2 cellular contexts compared by ENCODE assay signal in the genomic region with DNA sequence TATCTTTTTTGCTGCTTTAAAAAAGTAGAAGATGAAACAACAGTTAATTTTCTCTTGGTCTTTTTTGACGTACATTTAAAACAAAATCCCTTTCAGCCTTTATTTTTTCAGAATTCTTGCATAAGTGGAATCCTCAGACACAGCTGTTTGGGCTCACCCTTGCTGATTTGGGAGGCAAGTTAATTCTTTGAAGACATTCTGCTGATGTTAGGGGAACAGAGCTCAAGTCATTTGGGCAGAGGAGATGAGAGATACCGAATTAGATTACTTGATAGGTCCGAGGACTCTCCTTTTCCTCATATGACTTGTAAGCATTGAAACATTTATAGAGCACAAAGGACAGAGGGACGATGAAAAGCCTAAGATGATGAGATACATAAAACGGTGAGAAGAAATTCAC.
TF ChIP-seq lines count a peak whose summit lies in the region.

No MANE protein-coding gene starts in this region.

TF ChIP-seq in IMR-90, 13 proteins besides CTCF, POLR2A, EP300 and RAD21:
- no peak for TF ChIP-seq CEBPB (IDR thresholded peaks at IDR 0.05; ENCODE audit: low read depth, low read length)
- TF ChIP-seq, protein P1, sequence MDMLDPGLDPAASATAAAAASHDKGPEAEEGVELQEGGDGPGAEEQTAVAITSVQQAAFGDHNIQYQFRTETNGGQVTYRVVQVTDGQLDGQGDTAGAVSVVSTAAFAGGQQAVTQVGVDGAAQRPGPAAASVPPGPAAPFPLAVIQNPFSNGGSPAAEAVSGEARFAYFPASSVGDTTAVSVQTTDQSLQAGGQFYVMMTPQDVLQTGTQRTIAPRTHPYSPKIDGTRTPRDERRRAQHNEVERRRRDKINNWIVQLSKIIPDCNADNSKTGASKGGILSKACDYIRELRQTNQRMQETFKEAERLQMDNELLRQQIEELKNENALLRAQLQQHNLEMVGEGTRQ (IDR thresholded peaks at IDR 0.05; ENCODE audit: low read depth, low read length) = no peak
- TF ChIP-seq FOS (IDR thresholded peaks at IDR 0.05; ENCODE audit: low read depth, low read length) = no peak
- TF ChIP-seq RFX5 (IDR thresholded peaks at IDR 0.05; ENCODE audit: low read depth, low read length) = no peak
- TF ChIP-seq, protein P2, sequence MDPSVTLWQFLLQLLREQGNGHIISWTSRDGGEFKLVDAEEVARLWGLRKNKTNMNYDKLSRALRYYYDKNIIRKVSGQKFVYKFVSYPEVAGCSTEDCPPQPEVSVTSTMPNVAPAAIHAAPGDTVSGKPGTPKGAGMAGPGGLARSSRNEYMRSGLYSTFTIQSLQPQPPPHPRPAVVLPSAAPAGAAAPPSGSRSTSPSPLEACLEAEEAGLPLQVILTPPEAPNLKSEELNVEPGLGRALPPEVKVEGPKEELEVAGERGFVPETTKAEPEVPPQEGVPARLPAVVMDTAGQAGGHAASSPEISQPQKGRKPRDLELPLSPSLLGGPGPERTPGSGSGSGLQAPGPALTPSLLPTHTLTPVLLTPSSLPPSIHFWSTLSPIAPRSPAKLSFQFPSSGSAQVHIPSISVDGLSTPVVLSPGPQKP (IDR thresholded peaks at IDR 0.05; ENCODE audit: borderline replicate concordance, low read depth, low read length) = no peak
- TF ChIP-seq CHD1 (IDR thresholded peaks at IDR 0.05; ENCODE audit: low read depth, low read length) = no peak
- no peak for TF ChIP-seq NFE2L2 (IDR thresholded peaks at IDR 0.05; ENCODE audit: low read depth, low read length)
- TF ChIP-seq MXI1 (IDR thresholded peaks at IDR 0.05; ENCODE audit: borderline replicate concordance, low read depth, low read length) = no peak

TF ChIP-seq in K562, 482 proteins besides CTCF, POLR2A, EP300 and RAD21:
- TF ChIP-seq, protein P3, sequence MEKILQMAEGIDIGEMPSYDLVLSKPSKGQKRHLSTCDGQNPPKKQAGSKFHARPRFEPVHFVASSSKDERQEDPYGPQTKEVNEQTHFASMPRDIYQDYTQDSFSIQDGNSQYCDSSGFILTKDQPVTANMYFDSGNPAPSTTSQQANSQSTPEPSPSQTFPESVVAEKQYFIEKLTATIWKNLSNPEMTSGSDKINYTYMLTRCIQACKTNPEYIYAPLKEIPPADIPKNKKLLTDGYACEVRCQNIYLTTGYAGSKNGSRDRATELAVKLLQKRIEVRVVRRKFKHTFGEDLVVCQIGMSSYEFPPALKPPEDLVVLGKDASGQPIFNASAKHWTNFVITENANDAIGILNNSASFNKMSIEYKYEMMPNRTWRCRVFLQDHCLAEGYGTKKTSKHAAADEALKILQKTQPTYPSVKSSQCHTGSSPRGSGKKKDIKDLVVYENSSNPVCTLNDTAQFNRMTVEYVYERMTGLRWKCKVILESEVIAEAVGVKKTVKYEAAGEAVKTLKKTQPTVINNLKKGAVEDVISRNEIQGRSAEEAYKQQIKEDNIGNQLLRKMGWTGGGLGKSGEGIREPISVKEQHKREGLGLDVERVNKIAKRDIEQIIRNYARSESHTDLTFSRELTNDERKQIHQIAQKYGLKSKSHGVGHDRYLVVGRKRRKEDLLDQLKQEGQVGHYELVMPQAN (IDR thresholded peaks at IDR 0.05; ENCODE audit: borderline replicate concordance) = no peak
- TF ChIP-seq KLF16 (IDR thresholded peaks at IDR 0.05) (no peak), GATAD2B (IDR thresholded peaks at IDR 0.05; ENCODE audit: borderline replicate concordance) (no peak), ZNF224 (CRISPR knock-in tag; IDR thresholded peaks at IDR 0.05) (no peak), CEBPG (CRISPR knock-in tag; IDR thresholded peaks at IDR 0.05) (no peak), CEBPG (tag; conservative IDR thresholded peaks at IDR 0.05 in 1 of 2, IDR thresholded peaks at IDR 0.05 in 1 of 2) (no peak), ZNF76 (CRISPR knock-in tag; IDR thresholded peaks at IDR 0.05; ENCODE audit: borderline replicate concordance) (no peak), ZBTB8A (IDR thresholded peaks at IDR 0.05; ENCODE audit: partially characterized antibody) (no peak), SRSF7 (optimal IDR thresholded peaks at IDR 0.05; ENCODE audit: low read depth, low read length) (no peak)
- TF ChIP-seq, protein P4, sequence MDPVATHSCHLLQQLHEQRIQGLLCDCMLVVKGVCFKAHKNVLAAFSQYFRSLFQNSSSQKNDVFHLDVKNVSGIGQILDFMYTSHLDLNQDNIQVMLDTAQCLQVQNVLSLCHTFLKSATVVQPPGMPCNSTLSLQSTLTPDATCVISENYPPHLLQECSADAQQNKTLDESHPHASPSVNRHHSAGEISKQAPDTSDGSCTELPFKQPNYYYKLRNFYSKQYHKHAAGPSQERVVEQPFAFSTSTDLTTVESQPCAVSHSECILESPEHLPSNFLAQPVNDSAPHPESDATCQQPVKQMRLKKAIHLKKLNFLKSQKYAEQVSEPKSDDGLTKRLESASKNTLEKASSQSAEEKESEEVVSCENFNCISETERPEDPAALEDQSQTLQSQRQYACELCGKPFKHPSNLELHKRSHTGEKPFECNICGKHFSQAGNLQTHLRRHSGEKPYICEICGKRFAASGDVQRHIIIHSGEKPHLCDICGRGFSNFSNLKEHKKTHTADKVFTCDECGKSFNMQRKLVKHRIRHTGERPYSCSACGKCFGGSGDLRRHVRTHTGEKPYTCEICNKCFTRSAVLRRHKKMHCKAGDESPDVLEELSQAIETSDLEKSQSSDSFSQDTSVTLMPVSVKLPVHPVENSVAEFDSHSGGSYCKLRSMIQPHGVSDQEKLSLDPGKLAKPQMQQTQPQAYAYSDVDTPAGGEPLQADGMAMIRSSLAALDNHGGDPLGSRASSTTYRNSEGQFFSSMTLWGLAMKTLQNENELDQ (CRISPR knock-in tag; IDR thresholded peaks at IDR 0.05; ENCODE audit: borderline replicate concordance) = no peak
- TF ChIP-seq, protein P5, sequence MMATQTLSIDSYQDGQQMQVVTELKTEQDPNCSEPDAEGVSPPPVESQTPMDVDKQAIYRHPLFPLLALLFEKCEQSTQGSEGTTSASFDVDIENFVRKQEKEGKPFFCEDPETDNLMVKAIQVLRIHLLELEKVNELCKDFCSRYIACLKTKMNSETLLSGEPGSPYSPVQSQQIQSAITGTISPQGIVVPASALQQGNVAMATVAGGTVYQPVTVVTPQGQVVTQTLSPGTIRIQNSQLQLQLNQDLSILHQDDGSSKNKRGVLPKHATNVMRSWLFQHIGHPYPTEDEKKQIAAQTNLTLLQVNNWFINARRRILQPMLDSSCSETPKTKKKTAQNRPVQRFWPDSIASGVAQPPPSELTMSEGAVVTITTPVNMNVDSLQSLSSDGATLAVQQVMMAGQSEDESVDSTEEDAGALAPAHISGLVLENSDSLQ (IDR thresholded peaks at IDR 0.05) = no peak
- TF ChIP-seq, protein P6, sequence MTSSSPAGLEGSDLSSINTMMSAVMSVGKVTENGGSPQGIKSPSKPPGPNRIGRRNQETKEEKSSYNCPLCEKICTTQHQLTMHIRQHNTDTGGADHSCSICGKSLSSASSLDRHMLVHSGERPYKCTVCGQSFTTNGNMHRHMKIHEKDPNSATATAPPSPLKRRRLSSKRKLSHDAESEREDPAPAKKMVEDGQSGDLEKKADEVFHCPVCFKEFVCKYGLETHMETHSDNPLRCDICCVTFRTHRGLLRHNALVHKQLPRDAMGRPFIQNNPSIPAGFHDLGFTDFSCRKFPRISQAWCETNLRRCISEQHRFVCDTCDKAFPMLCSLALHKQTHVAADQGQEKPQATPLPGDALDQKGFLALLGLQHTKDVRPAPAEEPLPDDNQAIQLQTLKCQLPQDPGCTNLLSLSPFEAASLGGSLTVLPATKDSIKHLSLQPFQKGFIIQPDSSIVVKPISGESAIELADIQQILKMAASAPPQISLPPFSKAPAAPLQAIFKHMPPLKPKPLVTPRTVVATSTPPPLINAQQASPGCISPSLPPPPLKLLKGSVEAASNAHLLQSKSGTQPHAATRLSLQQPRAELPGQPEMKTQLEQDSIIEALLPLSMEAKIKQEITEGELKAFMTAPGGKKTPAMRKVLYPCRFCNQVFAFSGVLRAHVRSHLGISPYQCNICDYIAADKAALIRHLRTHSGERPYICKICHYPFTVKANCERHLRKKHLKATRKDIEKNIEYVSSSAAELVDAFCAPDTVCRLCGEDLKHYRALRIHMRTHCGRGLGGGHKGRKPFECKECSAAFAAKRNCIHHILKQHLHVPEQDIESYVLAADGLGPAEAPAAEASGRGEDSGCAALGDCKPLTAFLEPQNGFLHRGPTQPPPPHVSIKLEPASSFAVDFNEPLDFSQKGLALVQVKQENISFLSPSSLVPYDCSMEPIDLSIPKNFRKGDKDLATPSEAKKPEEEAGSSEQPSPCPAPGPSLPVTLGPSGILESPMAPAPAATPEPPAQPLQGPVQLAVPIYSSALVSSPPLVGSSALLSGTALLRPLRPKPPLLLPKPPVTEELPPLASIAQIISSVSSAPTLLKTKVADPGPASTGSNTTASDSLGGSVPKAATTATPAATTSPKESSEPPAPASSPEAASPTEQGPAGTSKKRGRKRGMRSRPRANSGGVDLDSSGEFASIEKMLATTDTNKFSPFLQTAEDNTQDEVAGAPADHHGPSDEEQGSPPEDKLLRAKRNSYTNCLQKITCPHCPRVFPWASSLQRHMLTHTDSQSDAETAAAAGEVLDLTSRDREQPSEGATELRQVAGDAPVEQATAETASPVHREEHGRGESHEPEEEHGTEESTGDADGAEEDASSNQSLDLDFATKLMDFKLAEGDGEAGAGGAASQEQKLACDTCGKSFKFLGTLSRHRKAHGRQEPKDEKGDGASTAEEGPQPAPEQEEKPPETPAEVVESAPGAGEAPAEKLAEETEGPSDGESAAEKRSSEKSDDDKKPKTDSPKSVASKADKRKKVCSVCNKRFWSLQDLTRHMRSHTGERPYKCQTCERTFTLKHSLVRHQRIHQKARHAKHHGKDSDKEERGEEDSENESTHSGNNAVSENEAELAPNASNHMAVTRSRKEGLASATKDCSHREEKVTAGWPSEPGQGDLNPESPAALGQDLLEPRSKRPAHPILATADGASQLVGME (CRISPR knock-in tag; IDR thresholded peaks at IDR 0.05) = no peak
